1 cellular context compared by ENCODE assay signal in the genomic region with DNA sequence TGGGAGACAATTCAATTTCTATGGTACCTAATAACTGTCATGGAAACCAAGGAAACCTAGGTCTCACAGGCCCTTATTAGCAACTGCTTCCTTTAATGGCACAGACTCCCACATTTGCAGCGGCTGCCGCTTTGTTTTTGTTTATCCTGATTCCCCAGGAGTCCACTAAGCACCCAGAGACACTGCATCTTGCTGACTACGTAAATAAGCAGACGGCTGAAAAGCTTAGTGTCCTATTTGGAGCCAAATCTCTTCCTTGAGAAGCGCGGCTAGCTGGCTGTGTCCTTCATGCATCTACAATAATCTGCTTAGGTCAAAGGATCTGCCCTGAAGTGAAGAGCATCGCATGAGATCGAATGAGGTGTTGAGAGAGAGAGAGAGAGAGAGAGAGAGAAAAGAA.
TF ChIP-seq lines count a peak whose summit lies in the region.

No MANE protein-coding gene starts in this region.

TF ChIP-seq in H1, 55 proteins besides CTCF, POLR2A, EP300 and RAD21:
- no peak for TF ChIP-seq POU5F1 (IDR thresholded peaks at IDR 0.05; ENCODE audit: low read depth, low read length)
